In the genomic region with DNA sequence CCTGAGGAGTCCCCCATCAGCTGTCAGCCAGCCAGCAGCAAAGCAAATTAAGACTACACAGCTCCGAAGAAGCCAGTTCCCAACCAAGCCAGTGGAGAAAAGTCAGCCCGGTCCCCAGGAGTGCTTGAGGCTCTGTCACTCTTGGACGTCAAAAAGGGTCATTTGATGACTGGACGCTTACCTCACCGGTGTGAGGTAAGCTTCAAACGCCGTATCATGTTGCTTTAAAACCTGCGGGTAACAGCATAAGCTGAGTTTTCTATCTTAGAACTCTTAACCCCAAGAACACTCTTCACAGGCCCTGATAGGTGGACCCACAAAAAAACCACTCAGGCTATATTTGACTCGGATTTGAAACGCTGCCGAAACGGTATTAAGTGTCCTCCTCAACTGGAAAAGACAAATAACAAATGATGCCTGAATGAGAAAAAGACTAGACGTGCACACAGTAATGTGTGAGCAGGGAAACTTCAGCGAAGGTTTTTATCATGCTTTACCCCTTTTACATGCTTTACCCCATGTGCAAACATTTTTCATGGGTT, we compare ENCODE assay signal across 8 cellular contexts. TPM values are rescaled to one million over a fixed set of nuclear protein-coding genes. Genes with fewer than 3 reads are reported as not detected.
DNase-seq lines count a peak whose midpoint lies in the region; ATAC-seq and TF ChIP-seq lines count a peak whose summit lies in the region.

No MANE protein-coding gene starts in this region.

- TF ChIP-seq CTCF in Loucy (conservative IDR thresholded peaks at IDR 0.05; ENCODE audit: low read length): no peak
- TF ChIP-seq CTCF in left ventricle myocardium inferior (IDR thresholded peaks at IDR 0.05; ENCODE audit: borderline replicate concordance): no peak

- H3K4me3 ChIP-seq in Loucy (ENCODE audit: low read length, poor library complexity, severe bottlenecking) (peak overlapping the region; percentile 86), left ventricle myocardium inferior (peak overlapping the region; percentile 94)

- H3K36me3 ChIP-seq in Loucy (ENCODE audit: insufficient read depth, low read length): no peaks in the 10 kb centered on the region
- no peaks in the 10 kb centered on the region for H3K36me3 ChIP-seq in left ventricle myocardium inferior

- H3K9ac ChIP-seq in Loucy (ENCODE audit: low read depth, low read length, poor library complexity, severe bottlenecking): peak overlapping the region; percentile 86

- H3K4me2 ChIP-seq in Loucy (ENCODE audit: low read depth, low read length, poor library complexity, severe bottlenecking): peak overlapping the region; percentile 87

- peak overlapping the region; percentile 96 for H3K27ac ChIP-seq in left ventricle myocardium inferior (replicated peaks)

- H3K4me1 Mint-ChIP-seq in activated naive CD8-positive, alpha-beta T cell (ENCODE audit: low read depth): peaks cover 29% of the 10 kb centered on the region

- no peaks in the 10 kb centered on the region for H3K9me3 Mint-ChIP-seq in activated naive CD8-positive, alpha-beta T cell (ENCODE audit: low read depth)

- peak overlapping the region; percentile 93 for H3K27ac Mint-ChIP-seq in activated naive CD8-positive, alpha-beta T cell

- H3K27me3 ChIP-seq in Loucy (ENCODE audit: insufficient read depth, low read length, poor library complexity, severe bottlenecking) (no peaks in the 10 kb centered on the region), left ventricle myocardium inferior (ENCODE audit: low read depth) (no peaks in the 10 kb centered on the region)

- H2AFZ ChIP-seq in Loucy (ENCODE audit: low read length): peak overlapping the region; percentile 97

- H3K9me3 ChIP-seq in Loucy (ENCODE audit: insufficient read depth, low read depth, low read length): no peaks in the 10 kb centered on the region
- no peaks in the 10 kb centered on the region for H3K9me3 ChIP-seq in left ventricle myocardium inferior (replicated peaks)

- no peaks in the 10 kb centered on the region for H3K9me2 ChIP-seq in Loucy (replicated peaks; ENCODE audit: low read depth, low read length)

- H3F3A ChIP-seq in Loucy (ENCODE audit: low read depth): no peaks in the 10 kb centered on the region

- H3K4me3 Mint-ChIP-seq in activated naive CD8-positive, alpha-beta T cell: peak overlapping the region; percentile 99

- H3K27me3 Mint-ChIP-seq in activated naive CD8-positive, alpha-beta T cell: no peaks in the 10 kb centered on the region

- H4K20me1 ChIP-seq in Loucy (ENCODE audit: insufficient read depth, low read length, poor library complexity, severe bottlenecking): peaks cover 22% of the 10 kb centered on the region

- peak; percentile 0 for ATAC-seq in GM18868 (IDR thresholded peaks at IDR 0.05; ENCODE audit: unreplicated experiment)

- H3K4me1 ChIP-seq in Loucy (ENCODE audit: insufficient read depth, low read length, poor library complexity, severe bottlenecking) (peaks cover 40% of the 10 kb centered on the region), left ventricle myocardium inferior (peaks cover 60% of the 10 kb centered on the region)

- DNase-seq in AG08396 (ENCODE audit: low spot score): peak; percentile 27
- no peak for DNase-seq in left ventricle myocardium inferior
- DNase-seq in retina: peak; percentile 13
- DNase-seq in SK-N-DZ (ENCODE audit: low spot score): no peak
- no peak for DNase-seq in OCI-M2 (lab: John Stamatoyannopoulos, UW; ENCODE audit: unreplicated experiment)

- intact Hi-C loops in left ventricle myocardium inferior (cut with micrococcal nuclease): no loop called here

- H3K79me2 ChIP-seq in Loucy (ENCODE audit: insufficient read depth, low read length): peaks cover 41% of the 10 kb centered on the region

- H3K36me3 Mint-ChIP-seq in activated naive CD8-positive, alpha-beta T cell: peaks cover 2% of the 10 kb centered on the region

RNA-seq across cellular contexts. Expression of gene LNPK, which starts 0.7 kb away (rescaled TPM):
- 42.3 TPM for total RNA-seq in left ventricle myocardium inferior
- 27.6 and 33.9 TPM in 2 replicates for polyA plus RNA-seq in SK-N-DZ (2014; cell fraction: cytosol; rRNA removed)
- 18.7 and 20.3 TPM in 2 replicates for polyA plus RNA-seq in SK-N-DZ (2014; cell fraction: nucleus; rRNA removed)

Comparison
In these comparisons a context has a peak if more than half of its experiments do, and no peak if none do; other contexts are left out.
1. DNase-seq: peak in AG08396 (single experiment) and retina (single experiment); none in left ventricle myocardium inferior (single experiment), SK-N-DZ (single experiment) and OCI-M2 (single experiment).